ENCODE assay signal across 18 cellular contexts in the genomic region with DNA sequence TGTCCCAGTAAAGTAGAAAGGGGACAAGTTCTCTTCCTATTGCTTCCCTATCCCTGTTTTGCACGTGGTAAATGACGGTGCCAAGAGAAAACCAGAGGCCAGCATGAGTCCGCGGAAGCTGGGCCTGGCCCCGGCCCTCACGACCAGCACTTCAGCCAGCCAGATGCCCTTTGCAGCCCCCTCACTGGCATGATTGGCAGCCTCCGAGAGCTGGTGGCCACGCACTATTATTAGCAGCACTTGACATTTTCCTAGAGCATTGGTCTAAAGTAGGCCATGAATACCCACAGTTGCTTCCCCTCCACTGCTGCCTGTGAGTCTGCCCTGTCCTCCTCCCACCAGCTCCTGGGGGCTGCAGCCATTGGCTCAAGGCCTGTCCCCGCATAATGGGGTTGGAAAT.
"Had no signal": no experiment of that assay in that cellular context is flagged by ENCODE, and none has a peak within 500 bp of the region (broad histone marks: within the 10 kb centered on the region; RNA-seq: fewer than 3 reads in every experiment).

No MANE protein-coding gene starts in this region.

- ATAC-seq: activated CD4-positive, alpha-beta T cell treated with anti-CD3 and anti-CD28 coated beads for 36 hours; pancreas had no signal

- H3K27ac ChIP-seq: adrenal gland, coronary artery, esophagus muscularis mucosa, pancreas, transverse colon, VCaP had no signal

- H3K4me3 Mint-ChIP-seq: activated CD4-positive, alpha-beta memory T cell treated with anti-CD3 and anti-CD28 coated beads for 36 hours; activated CD4-positive, alpha-beta T cell treated with anti-CD3 and anti-CD28 coated beads for 36 hours; activated naive CD4-positive, alpha-beta T cell treated with anti-CD3 and anti-CD28 coated beads, Interleukin-2, amount 50 U/mL, for 24 hours; immature natural killer cell had no signal

- H3K4me1 ChIP-seq: adrenal gland, pancreas, transverse colon had no signal

- DNase-seq: activated CD4-positive, alpha-beta memory T cell treated with anti-CD3 and anti-CD28 coated beads for 36 hours; activated CD4-positive, alpha-beta T cell treated with anti-CD3 and anti-CD28 coated beads for 36 hours; activated effector memory CD4-positive, alpha-beta T cell treated with anti-CD3 and anti-CD28 coated beads, Interleukin-2, amount 50 U/mL, for 16 hours; activated T-cell treated with anti-CD3 and anti-CD28 coated beads, Interleukin-2, amount 50 U/mL, for 48 hours; adrenal gland; central memory CD4-positive, alpha-beta T cell; immature natural killer cell; pancreas; stimulated activated CD4-positive, alpha-beta T cell treated with anti-CD3 and anti-CD28 coated beads, Interleukin-4, amount 100 ng/mL, for 4 hours; stimulated activated CD8-positive, alpha-beta memory T cell treated with anti-CD3 and anti-CD28 coated beads, Interleukin-4, amount 100 ng/mL, for 48 hours; stimulated activated naive CD4-positive, alpha-beta T cell treated with Interleukin-2 at 50 U/mL for 16 hours; transverse colon had no signal

- H3K4me1 Mint-ChIP-seq: activated CD4-positive, alpha-beta T cell treated with anti-CD3 and anti-CD28 coated beads for 36 hours; activated naive CD4-positive, alpha-beta T cell treated with anti-CD3 and anti-CD28 coated beads, Interleukin-2, amount 50 U/mL, for 24 hours; immature natural killer cell had no signal

- H3K36me3 ChIP-seq: adrenal gland, pancreas, transverse colon had no signal

- H3K9me3 Mint-ChIP-seq: activated CD4-positive, alpha-beta memory T cell treated with anti-CD3 and anti-CD28 coated beads for 36 hours; activated naive CD4-positive, alpha-beta T cell treated with anti-CD3 and anti-CD28 coated beads, Interleukin-2, amount 50 U/mL, for 24 hours; immature natural killer cell had no signal

- H3K27me3 ChIP-seq: adrenal gland, esophagus muscularis mucosa, pancreas, transverse colon had no signal

- H3K4me3 ChIP-seq: adrenal gland, coronary artery, esophagus muscularis mucosa, lung, pancreas, smooth muscle cell, transverse colon had no signal

- H3K27me3 Mint-ChIP-seq: activated CD4-positive, alpha-beta memory T cell treated with anti-CD3 and anti-CD28 coated beads for 36 hours; activated CD4-positive, alpha-beta T cell treated with anti-CD3 and anti-CD28 coated beads for 36 hours had no signal

- H3K9me3 ChIP-seq: adrenal gland, esophagus muscularis mucosa, pancreas, transverse colon had no signal

- H3K36me3 Mint-ChIP-seq: activated CD4-positive, alpha-beta memory T cell treated with anti-CD3 and anti-CD28 coated beads for 36 hours; activated naive CD4-positive, alpha-beta T cell treated with anti-CD3 and anti-CD28 coated beads, Interleukin-2, amount 50 U/mL, for 24 hours; immature natural killer cell had no signal

- H3K27ac Mint-ChIP-seq: activated CD4-positive, alpha-beta memory T cell treated with anti-CD3 and anti-CD28 coated beads for 36 hours; activated CD4-positive, alpha-beta T cell treated with anti-CD3 and anti-CD28 coated beads for 36 hours; activated naive CD4-positive, alpha-beta T cell treated with anti-CD3 and anti-CD28 coated beads, Interleukin-2, amount 50 U/mL, for 24 hours; immature natural killer cell had no signal
